8 cellular contexts compared by ENCODE assay signal in the genomic region with DNA sequence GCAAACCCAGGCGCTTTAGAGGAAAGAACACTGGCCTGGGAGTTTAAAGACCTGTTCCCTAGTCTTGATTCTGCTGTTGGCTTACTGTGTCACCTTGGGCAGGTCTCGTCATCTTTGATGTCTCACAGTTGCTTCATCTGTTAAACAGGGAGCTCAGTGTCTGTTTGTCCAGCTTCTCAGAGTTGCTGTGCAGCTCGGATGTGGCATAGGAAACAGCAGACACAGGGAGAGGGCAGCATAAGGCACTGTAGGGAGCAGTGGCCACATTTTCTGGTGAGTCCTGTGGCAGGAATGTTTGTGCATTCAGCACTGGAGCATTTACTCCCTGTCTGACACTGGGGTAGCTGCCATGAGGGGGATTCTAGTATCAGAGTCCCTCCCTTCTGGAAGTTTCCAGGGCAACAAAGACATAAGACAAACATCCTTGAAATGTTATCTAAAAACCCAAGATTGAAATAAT. TPM values are rescaled to one million over a fixed set of nuclear protein-coding genes. Genes with fewer than 3 reads are reported as not detected.
DNase-seq lines count a peak whose midpoint lies in the region; ATAC-seq, FAIRE-seq and TF ChIP-seq lines count a peak whose summit lies in the region.

No MANE protein-coding gene starts in this region.

- TF ChIP-seq POLR2A in K562 (conservative IDR thresholded peaks at IDR 0.05) (no peak), thyroid gland (IDR thresholded peaks at IDR 0.05) (no peak)

- in situ Hi-C loops in ACHN (cut with HindIII; ENCODE audit: low pct_ligation_motif_present, low pct_unique_long_range_greater_than_20kb, low sequenced_read_pairs): no loop called here
- in situ Hi-C loops in K562 (cut with MboI): no loop called here

- H3K27ac ChIP-seq in K562 (ENCODE audit: extremely low read depth, low read depth, low read length) (peak overlapping the region; percentile 15; the same call in 2 of the 3 replicates), thyroid gland (no peak overlapping the region)

- ATAC-seq in K562: no peak
- ATAC-seq in mucosa of descending colon: peak; percentile 0
- no peak for ATAC-seq in HG03095 (IDR thresholded peaks at IDR 0.05; ENCODE audit: unreplicated experiment)
- ATAC-seq in GM19023 (IDR thresholded peaks at IDR 0.05; ENCODE audit: unreplicated experiment): no peak

- H3K79me2 ChIP-seq in K562 (ENCODE audit: control insufficient read depth, insufficient read depth, low read length): peaks cover 66% of the 10 kb centered on the region

- 85% methylated on average over 3 of the region's 3 CpGs for WGBS in K562 (ENCODE audit: insufficient coverage, low coverage, missing lambda C conversion rate)
- 93 to 98% methylated on average over 3 of the region's 3 CpGs for WGBS in thyroid gland, 2 donors

- H3K9me1 ChIP-seq in K562 (ENCODE audit: control insufficient read depth, insufficient read depth, low read length): no peaks in the 10 kb centered on the region

- H4K20me1 ChIP-seq in K562 (replicated peaks; ENCODE audit: control insufficient read depth, insufficient read depth, low read length): no peaks in the 10 kb centered on the region; the same call in 1 of the 2 replicates

- TF ChIP-seq EP300 in K562 (IDR thresholded peaks at IDR 0.05; ENCODE audit: low read length): no peak

- H3K36me3 ChIP-seq in K562 (ENCODE audit: control insufficient read depth, insufficient read depth, low read length) (peaks cover 62% of the 10 kb centered on the region), mucosa of descending colon (ENCODE audit: low read depth) (no peaks in the 10 kb centered on the region), thyroid gland (peaks cover 17 to 19% of the 10 kb centered on the region in 2 donors)

- peak overlapping the region; percentile 15 to 98 for H3K9ac ChIP-seq in K562 (ENCODE audit: insufficient read depth in 1 of 2, low read depth in 2 of 2, low read length in 2 of 2)

- H3K9me3 ChIP-seq in K562 (replicated peaks; ENCODE audit: control insufficient read depth, insufficient read depth, low read depth, low read length) (no peaks in the 10 kb centered on the region), mucosa of descending colon (no peaks in the 10 kb centered on the region), thyroid gland (no peaks in the 10 kb centered on the region)

- intact Hi-C loops in K562 (cut with micrococcal nuclease) (no loop called here), mucosa of descending colon (cut with DNase I, micrococcal nuclease) (no loop called here), thyroid gland (cut with DNase I) (loop anchor here (5.0 kb wide), 1 partner anchor 37 kb away; a partner anchor contains a TSS)

- TF ChIP-seq CTCF in HFF-Myc (IDR thresholded peaks at IDR 0.05; ENCODE audit: low read depth, low read length, missing control alignments): no peak
- no peak for TF ChIP-seq CTCF in K562 (IDR thresholded peaks at IDR 0.05 in 2 of 3, conservative IDR thresholded peaks at IDR 0.05 in 1 of 3; ENCODE audit: insufficient read depth in 2 of 3, low read depth in 1 of 3, low read length in 3 of 3)
- no peak for TF ChIP-seq CTCF in mucosa of descending colon (IDR thresholded peaks at IDR 0.05)
- no peak for TF ChIP-seq CTCF in thyroid gland (IDR thresholded peaks at IDR 0.05)

- H3K27me3 ChIP-seq in K562 (ENCODE audit: control insufficient read depth in 2 of 2, insufficient read depth in 2 of 2, low read length in 2 of 2) (no peaks in the 10 kb centered on the region), thyroid gland (no peaks in the 10 kb centered on the region)

- FAIRE-seq in K562 (lab: Jason Lieb, UNC): peak; percentile 54

- POLR2A ChIA-PET in K562 (lab: Yijun Ruan, JAX): interaction anchor here (0.5 to 3.5 kb wide), 9 partner anchors 7 to 579 kb away, joined by 3 to 30 read pairs (median 3); no protein-coding TSS in a partner anchor

- H2AFZ ChIP-seq in K562 (ENCODE audit: low read depth, low read length): no peak overlapping the region

- TF ChIP-seq RAD21 in K562 (CRISPR knock-in tag; conservative IDR thresholded peaks at IDR 0.05 in 1 of 2, IDR thresholded peaks at IDR 0.05 in 1 of 2): no peak

- CTCF ChIA-PET in K562 (lab: Yijun Ruan, JAX; ENCODE audit: low intra/inter-chr PET ratio): no interaction called here

- DNase-seq in ACHN (peak; percentile 43), HFF-Myc (ENCODE audit: extremely low read depth, low read depth) (no peak), K562 (ENCODE audit: extremely low read depth in 1 of 4, low spot score in 3 of 4) (peak in 1 of 4 experiments; percentile 5), mucosa of descending colon (peak in 1 of 3 donors; percentile 36), cerebellum (ENCODE audit: low spot score) (no peak), thyroid gland (no peak)

- no TSS peak for BruUV-seq in K562 (replicated peaks; lab: Mats Ljungman, UMichigan)

- H3K4me3 ChIP-seq in HFF-Myc (replicated peaks; ENCODE audit: low read depth, low read length): peak overlapping the region; percentile 81
- H3K4me3 ChIP-seq in K562: peak overlapping the region; percentile 79; the same call in 1 of the 2 replicates
- H3K4me3 ChIP-seq in mucosa of descending colon: no peak overlapping the region
- H3K4me3 ChIP-seq in thyroid gland (replicated peaks in 1 of 3): no peak overlapping the region

- peak overlapping the region; percentile 100; the same call in 1 of the 2 replicates for H3K4me2 ChIP-seq in K562 (ENCODE audit: insufficient read depth, low read length)

- peaks cover 53 to 64% of the 10 kb centered on the region in 2 experiments for H3K4me1 ChIP-seq in K562 (replicated peaks in 1 of 2; ENCODE audit: control insufficient read depth in 2 of 2, insufficient read depth in 2 of 2, low read length in 2 of 2)
- peaks cover 48% of the 10 kb centered on the region for H3K4me1 ChIP-seq in mucosa of descending colon (ENCODE audit: low read depth)
- peaks cover 20 to 38% of the 10 kb centered on the region in 2 donors for H3K4me1 ChIP-seq in thyroid gland

RNA-seq across cellular contexts. Expression of gene REPIN1, which starts 2.0 kb away (rescaled TPM):
- 109 and 296 TPM in 2 replicates for total RNA-seq in K562 (2011; cell fraction: chromatin; rRNA removed; ENCODE audit: low replicate concordance)
- 251 and 260 TPM in 2 replicates for total RNA-seq in K562 (2011; cell fraction: nucleolus; rRNA removed)
- total RNA-seq in K562 (2011; cell fraction: nucleoplasm; rRNA removed): 183 and 184 TPM in 2 replicates
- total RNA-seq in K562 (2014; rRNA removed) (212 and 268 TPM in 2 replicates), K562 (2014; rRNA removed; fragmentation: Illumina TruSeq; extraction: Trizol) (46.9 and 56.8 TPM in 2 replicates), K562 (2015; rRNA removed; fragmentation: Illumina TruSeq; extraction: Trizol) (94.0 and 99.6 TPM in 2 replicates), K562 (2021) (277 and 283 TPM in 2 replicates), mucosa of descending colon (100 to 1,000 TPM; 151 to 228 (median 202) TPM), cerebellum (41.2 TPM), thyroid gland (100 to 1,000 TPM in 3 of 4 donors, 10 to 100 TPM in 1; 71.9 to 144 (median 123) TPM)
- polyA plus RNA-seq in K562 (2011; rRNA removed) (130 and 189 TPM in 2 replicates), K562 (2014; fragmentation: Illumina TruSeq; extraction: Trizol) (94.3 and 120 TPM in 2 replicates), K562 (2014; fragmentation: Nextera tagmentation; extraction: Ambion mirVana) (10 to 100 TPM in 1 of 2 experiments, 1 to 10 TPM in 1; 8.1 to 11.0 TPM), K562 (2014; rRNA removed) (209 and 237 TPM in 2 replicates)
- 210 and 322 TPM in 2 replicates for polyA plus RNA-seq in K562 (2011; cell fraction: cytosol; rRNA removed)
- 461 and 543 TPM in 2 replicates for polyA plus RNA-seq in K562 (2011; cell fraction: nucleus; rRNA removed)
- polyA plus RNA-seq in K562 (2012): 186 and 202 TPM in 2 replicates
- 65.6 and 71.9 TPM in 2 replicates for polyA minus RNA-seq in K562 (2011; rRNA and poly(A)+ RNA removed)
- 96.6 and 122 TPM in 2 replicates for polyA minus RNA-seq in K562 (2011; cell fraction: cytosol; rRNA and poly(A)+ RNA removed)
- polyA minus RNA-seq in K562 (2011; cell fraction: nucleus; rRNA and poly(A)+ RNA removed): 81.0 and 130 TPM in 2 replicates

RNA-seq across cellular contexts. Expression of gene ZNF775, which starts 8.5 kb away (rescaled TPM):
- 3.1 and 10.5 TPM in 2 replicates for total RNA-seq in K562 (2011; cell fraction: chromatin; rRNA removed; ENCODE audit: low replicate concordance)
- total RNA-seq in K562 (2011; cell fraction: nucleolus; rRNA removed): 12.0 and 14.7 TPM in 2 replicates
- total RNA-seq in K562 (2011; cell fraction: nucleoplasm; rRNA removed): 5.9 TPM in 2 replicates
- 18.6 and 21.8 TPM in 2 replicates for total RNA-seq in K562 (2014; rRNA removed)
- total RNA-seq in K562 (2014; rRNA removed; fragmentation: Illumina TruSeq; extraction: Trizol): 1.1 and 1.8 TPM in 2 replicates
- total RNA-seq in K562 (2015; rRNA removed; fragmentation: Illumina TruSeq; extraction: Trizol): 5.5 and 5.7 TPM in 2 replicates
- 18.7 and 19.2 TPM in 2 replicates for total RNA-seq in K562 (2021)
- 4.9 and 8.3 TPM in 2 replicates for polyA plus RNA-seq in K562 (2011; rRNA removed)
- polyA plus RNA-seq in K562 (2011; cell fraction: cytosol; rRNA removed): 7.9 and 29.5 TPM in 2 replicates
- polyA plus RNA-seq in K562 (2011; cell fraction: nucleus; rRNA removed): 9.1 and 15.1 TPM in 2 replicates
- 11.8 and 13.9 TPM in 2 replicates for polyA plus RNA-seq in K562 (2012)
- 1.5 and 3.5 TPM in 2 replicates for polyA plus RNA-seq in K562 (2014; fragmentation: Illumina TruSeq; extraction: Trizol)
- under 1 TPM; 0.04 to 0.20 TPM for polyA plus RNA-seq in K562 (2014; fragmentation: Nextera tagmentation; extraction: Ambion mirVana)
- polyA plus RNA-seq in K562 (2014; rRNA removed): 13.1 and 13.2 TPM in 2 replicates
- 1.3 and 1.6 TPM in 2 replicates for polyA minus RNA-seq in K562 (2011; rRNA and poly(A)+ RNA removed)
- 7.2 and 17.1 TPM in 2 replicates for polyA minus RNA-seq in K562 (2011; cell fraction: cytosol; rRNA and poly(A)+ RNA removed)
- 4.3 and 5.3 TPM in 2 replicates for polyA minus RNA-seq in K562 (2011; cell fraction: nucleus; rRNA and poly(A)+ RNA removed)
- total RNA-seq in mucosa of descending colon: 10 to 100 TPM; 10.9 to 11.8 (median 11.3) TPM
- 8.2 TPM for total RNA-seq in cerebellum
- total RNA-seq in thyroid gland: 1 to 10 TPM; 4.3 to 7.5 (median 6.3) TPM

RNA-seq across cellular contexts. Expression of gene RARRES2, which starts 29.2 kb away (rescaled TPM):
- not detected in 2 replicates for total RNA-seq in K562 (2011; cell fraction: chromatin; rRNA removed; ENCODE audit: low replicate concordance)
- total RNA-seq in K562 (2011; cell fraction: nucleolus; rRNA removed): not detected in 2 replicates
- total RNA-seq in K562 (2011; cell fraction: nucleoplasm; rRNA removed): not detected in 2 replicates
- total RNA-seq in K562 (2014; rRNA removed) (not detected in 2 replicates), K562 (2014; rRNA removed; fragmentation: Illumina TruSeq; extraction: Trizol) (not detected in 2 replicates), K562 (2015; rRNA removed; fragmentation: Illumina TruSeq; extraction: Trizol) (not detected in 2 replicates), K562 (2021) (1.7 and 1.8 TPM in 2 replicates), mucosa of descending colon (100 to 1,000 TPM in 1 of 3 donors, 10 to 100 TPM in 2; 82.6 to 202 (median 98.9) TPM), cerebellum (4.1 TPM), thyroid gland (100 to 1,000 TPM in 1 of 4 donors, 10 to 100 TPM in 3; 22.2 to 137 (median 54.8) TPM)
- polyA plus RNA-seq in K562 (2011; rRNA removed) (0.11 TPM in 1 of 2 replicates, not detected in the other), K562 (2014; fragmentation: Illumina TruSeq; extraction: Trizol) (not detected in 2 replicates), K562 (2014; fragmentation: Nextera tagmentation; extraction: Ambion mirVana) (not detected), K562 (2014; rRNA removed) (0.23 TPM in 1 of 2 replicates, not detected in the other)
- polyA plus RNA-seq in K562 (2011; cell fraction: cytosol; rRNA removed): 0.51 and 0.55 TPM in 2 replicates
- 0.13 and 0.26 TPM in 2 replicates for polyA plus RNA-seq in K562 (2011; cell fraction: nucleus; rRNA removed)
- 0.21 and 0.33 TPM in 2 replicates for polyA plus RNA-seq in K562 (2012)
- not detected in 2 replicates for polyA minus RNA-seq in K562 (2011; rRNA and poly(A)+ RNA removed)
- polyA minus RNA-seq in K562 (2011; cell fraction: cytosol; rRNA and poly(A)+ RNA removed): not detected in 2 replicates
- polyA minus RNA-seq in K562 (2011; cell fraction: nucleus; rRNA and poly(A)+ RNA removed): not detected in 2 replicates

RNA-seq across cellular contexts. Expression of gene ACTR3C, which starts 47.3 kb away (rescaled TPM):
- total RNA-seq in K562 (2011; cell fraction: chromatin; rRNA removed; ENCODE audit: low replicate concordance): 118 and 124 TPM in 2 replicates
- total RNA-seq in K562 (2011; cell fraction: nucleolus; rRNA removed): 77.7 and 87.2 TPM in 2 replicates
- total RNA-seq in K562 (2011; cell fraction: nucleoplasm; rRNA removed): 81.8 and 110 TPM in 2 replicates
- total RNA-seq in K562 (2014; rRNA removed) (12.1 and 12.9 TPM in 2 replicates), K562 (2014; rRNA removed; fragmentation: Illumina TruSeq; extraction: Trizol) (14.2 and 16.9 TPM in 2 replicates), K562 (2015; rRNA removed; fragmentation: Illumina TruSeq; extraction: Trizol) (14.8 and 16.8 TPM in 2 replicates), K562 (2021) (10.0 and 10.8 TPM in 2 replicates), mucosa of descending colon (10 to 100 TPM; 29.9 to 53.0 (median 30.2) TPM), cerebellum (8.3 TPM), thyroid gland (10 to 100 TPM; 11.7 to 34.8 (median 23.0) TPM)
- polyA plus RNA-seq in K562 (2011; rRNA removed) (28.1 and 35.4 TPM in 2 replicates), K562 (2014; fragmentation: Illumina TruSeq; extraction: Trizol) (12.2 and 13.4 TPM in 2 replicates), K562 (2014; fragmentation: Nextera tagmentation; extraction: Ambion mirVana) (10 to 100 TPM in 1 of 2 experiments, 1 to 10 TPM in 1; 9.0 to 13.3 TPM), K562 (2014; rRNA removed) (14.9 and 16.9 TPM in 2 replicates)
- polyA plus RNA-seq in K562 (2011; cell fraction: cytosol; rRNA removed): 13.0 and 26.1 TPM in 2 replicates
- 30.3 and 45.3 TPM in 2 replicates for polyA plus RNA-seq in K562 (2011; cell fraction: nucleus; rRNA removed)
- 13.2 and 18.9 TPM in 2 replicates for polyA plus RNA-seq in K562 (2012)
- polyA minus RNA-seq in K562 (2011; rRNA and poly(A)+ RNA removed): 61.6 and 72.6 TPM in 2 replicates
- polyA minus RNA-seq in K562 (2011; cell fraction: cytosol; rRNA and poly(A)+ RNA removed): 16.9 and 22.1 TPM in 2 replicates
- 75.1 and 126 TPM in 2 replicates for polyA minus RNA-seq in K562 (2011; cell fraction: nucleus; rRNA and poly(A)+ RNA removed)

RNA-seq across cellular contexts. Expression of gene LRRC61, which starts 47.5 kb away (rescaled TPM):
- total RNA-seq in K562 (2011; cell fraction: chromatin; rRNA removed; ENCODE audit: low replicate concordance): 114 and 182 TPM in 2 replicates
- total RNA-seq in K562 (2011; cell fraction: nucleolus; rRNA removed): 129 and 134 TPM in 2 replicates
- 113 and 123 TPM in 2 replicates for total RNA-seq in K562 (2011; cell fraction: nucleoplasm; rRNA removed)
- 55.2 and 67.6 TPM in 2 replicates for total RNA-seq in K562 (2014; rRNA removed)
- total RNA-seq in K562 (2014; rRNA removed; fragmentation: Illumina TruSeq; extraction: Trizol): 16.8 and 18.7 TPM in 2 replicates
- 35.2 and 37.8 TPM in 2 replicates for total RNA-seq in K562 (2015; rRNA removed; fragmentation: Illumina TruSeq; extraction: Trizol)
- 49.5 and 50.6 TPM in 2 replicates for total RNA-seq in K562 (2021)
- polyA plus RNA-seq in K562 (2011; rRNA removed): 54.3 and 76.9 TPM in 2 replicates
- polyA plus RNA-seq in K562 (2011; cell fraction: cytosol; rRNA removed): 138 and 194 TPM in 2 replicates
- polyA plus RNA-seq in K562 (2011; cell fraction: nucleus; rRNA removed): 125 and 205 TPM in 2 replicates
- polyA plus RNA-seq in K562 (2012): 81.4 and 86.4 TPM in 2 replicates
- 18.4 and 35.6 TPM in 2 replicates for polyA plus RNA-seq in K562 (2014; fragmentation: Illumina TruSeq; extraction: Trizol)
- polyA plus RNA-seq in K562 (2014; fragmentation: Nextera tagmentation; extraction: Ambion mirVana): 1 to 10 TPM; 1.3 to 1.7 TPM
- polyA plus RNA-seq in K562 (2014; rRNA removed): 42.0 and 46.5 TPM in 2 replicates
- 44.8 and 55.6 TPM in 2 replicates for polyA minus RNA-seq in K562 (2011; rRNA and poly(A)+ RNA removed)
- polyA minus RNA-seq in K562 (2011; cell fraction: cytosol; rRNA and poly(A)+ RNA removed): 94.8 and 130 TPM in 2 replicates
- 89.0 and 106 TPM in 2 replicates for polyA minus RNA-seq in K562 (2011; cell fraction: nucleus; rRNA and poly(A)+ RNA removed)
- 10 to 100 TPM; 11.8 to 14.5 (median 14.5) TPM for total RNA-seq in mucosa of descending colon
- total RNA-seq in cerebellum: 8.2 TPM
- 10 to 100 TPM in 3 of 4 donors, 1 to 10 TPM in 1; 9.9 to 46.1 (median 37.9) TPM for total RNA-seq in thyroid gland

Comparison
In these comparisons a context has a peak if more than half of its experiments do, and no peak if none do; other contexts are left out.
1. H3K4me3 ChIP-seq: peak in HFF-Myc (single experiment) and K562 (single experiment); none in mucosa of descending colon (single experiment) and thyroid gland (0 of 3).